Comparison of ENCODE assay signal across 12 cellular contexts in the genomic region with DNA sequence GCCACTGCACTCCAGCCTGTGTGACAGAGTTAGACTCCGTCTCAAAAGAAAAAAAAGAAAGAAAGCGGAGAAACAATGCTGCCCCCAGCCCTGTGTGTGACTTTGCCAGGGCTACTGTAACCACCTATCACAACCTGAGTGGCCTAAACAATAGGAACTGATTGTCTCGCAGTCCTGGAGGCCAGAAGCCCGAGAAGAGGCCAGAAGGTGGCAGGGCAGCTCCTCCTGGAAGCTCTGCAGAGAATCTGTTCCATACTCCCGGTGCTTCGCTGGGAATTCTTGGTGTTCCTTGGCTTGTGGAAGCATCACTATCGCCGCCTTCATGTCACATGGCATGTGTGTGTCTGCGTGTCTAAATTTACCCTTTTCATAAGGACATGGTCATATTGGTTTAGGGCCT. TPM values are rescaled to one million over a fixed set of nuclear protein-coding genes. Genes with fewer than 3 reads are reported as not detected.
DNase-seq lines count a peak whose midpoint lies in the region; ATAC-seq and TF ChIP-seq lines count a peak whose summit lies in the region.
"Had no signal": no experiment of that assay in that cellular context is flagged by ENCODE, and none has a peak within 500 bp of the region (broad histone marks: within the 10 kb centered on the region; RNA-seq: fewer than 3 reads in every experiment).

No MANE protein-coding gene starts in this region.

- H3K4me2 ChIP-seq in DOHH2 (ENCODE audit: low read length) = no peak overlapping the region

- H3K36me3 ChIP-seq in DOHH2 (ENCODE audit: control insufficient read depth, low read length) (no peaks in the 10 kb centered on the region), kidney epithelial cell (ENCODE audit: control insufficient read depth, insufficient read depth, low read length) (no peaks in the 10 kb centered on the region)
- H3K36me3 ChIP-seq: upper lobe of left lung had no signal

- CTCF ChIA-PET in T-cell (lab: Charles Lee) = interaction anchor here in 1 of 2 donors (1.1 kb wide), 1 partner anchor 23 kb away, joined by 7 read pairs; no protein-coding TSS in a partner anchor

- H3K27me3 ChIP-seq in DOHH2 (ENCODE audit: control insufficient read depth, low read length) (peaks cover 2% of the 10 kb centered on the region; the same call in 1 of the 2 replicates), kidney epithelial cell (ENCODE audit: control insufficient read depth, insufficient read depth, low read length) (no peaks in the 10 kb centered on the region)
- H3K27me3 ChIP-seq: upper lobe of left lung had no signal

- H3K4me1 Mint-ChIP-seq in T-cell = peaks cover 20 to 24% (median 22%) of the 10 kb centered on the region in 3 donors

- no peaks in the 10 kb centered on the region for H3K36me3 Mint-ChIP-seq in T-cell

- no peak overlapping the region for H3K4me3 ChIP-seq in DOHH2 (ENCODE audit: low read length)
- no peak overlapping the region for H3K4me3 ChIP-seq in kidney epithelial cell (ENCODE audit: low read depth, low read length)
- H3K4me3 ChIP-seq: upper lobe of left lung had no signal

- ATAC-seq in T-cell (replicated peaks in 1 of 4) (no peak), GM18873 (IDR thresholded peaks at IDR 0.05; ENCODE audit: low FRiP score, unreplicated experiment) (no peak), HG02759 (IDR thresholded peaks at IDR 0.05; ENCODE audit: unreplicated experiment) (no peak)

- H3K27me3 Mint-ChIP-seq in T-cell = peaks cover 0 to 4% of the 10 kb centered on the region in 2 donors

- no peak overlapping the region for H3K27ac ChIP-seq in DOHH2 (ENCODE audit: low read depth, low read length)

- peaks cover 10% of the 10 kb centered on the region for H3K4me1 ChIP-seq in DOHH2 (ENCODE audit: control insufficient read depth, low read length)

- peak overlapping the region; percentile 40 to 68 for H3K27ac Mint-ChIP-seq in T-cell

- H3K9me3 ChIP-seq in DOHH2 (ENCODE audit: control insufficient read depth, insufficient read depth, low read length) = no peaks in the 10 kb centered on the region
- H3K9me3 ChIP-seq: upper lobe of left lung had no signal

- H3K9me3 Mint-ChIP-seq in T-cell = no peaks in the 10 kb centered on the region

- POLR2A ChIA-PET in T-cell (lab: Charles Lee) = interaction anchor here in 1 of 2 donors (0.6 kb wide), 1 partner anchor 61 kb away, joined by 3 read pairs; no protein-coding TSS in a partner anchor

- no peaks in the 10 kb centered on the region for H3K79me2 ChIP-seq in DOHH2 (ENCODE audit: control insufficient read depth, low read length)

- H3K4me3 Mint-ChIP-seq in T-cell = no peak overlapping the region

- TF ChIP-seq CTCF in DOHH2 (IDR thresholded peaks at IDR 0.05; ENCODE audit: low read depth, low read length, poor library complexity, severe bottlenecking) = peak; percentile 23
- peak; percentile 34 for TF ChIP-seq CTCF in kidney epithelial cell (IDR thresholded peaks at IDR 0.05; ENCODE audit: insufficient read depth, low read length, poor library complexity, severe bottlenecking)

- no peaks in the 10 kb centered on the region for H3K9me2 ChIP-seq in DOHH2 (replicated peaks; ENCODE audit: control insufficient read depth, low read length)

- H3F3A ChIP-seq in DOHH2 (ENCODE audit: control insufficient read depth, insufficient read depth) = no peaks in the 10 kb centered on the region

- H4K20me1 ChIP-seq in DOHH2 (ENCODE audit: control insufficient read depth, insufficient read depth, low read depth, low read length) = no peaks in the 10 kb centered on the region

- DNase-seq in AG08395 (ENCODE audit: low spot score) (peak; percentile 40), T-cell (no peak), kidney epithelial cell (ENCODE audit: low read depth) (no peak), cerebellum (ENCODE audit: low spot score) (no peak)
- DNase-seq in stimulated activated CD4-positive, alpha-beta T cell treated with anti-CD3 and anti-CD28 coated beads, Interleukin-4, amount 100 ng/mL, for 24 hours = no peak
- DNase-seq: caudate nucleus; NCI-H1694; stimulated activated CD4-positive, alpha-beta T cell treated with anti-CD3 and anti-CD28 coated beads, Interleukin-12 subunit alpha, Interleukin-12 subunit beta, amount 100 ng/mL, for 4 hours; upper lobe of left lung had no signal

RNA-seq across cellular contexts. Expression of a gene that starts 14.4 kb away (rescaled TPM):
- total RNA-seq in T-cell (under 1 TPM in 3 of 5 donors, not detected in 2; 0.32 to 0.73 (median 0.62) TPM), kidney epithelial cell (10.7 and 12.1 TPM in 2 replicates), cerebellum (0.36 TPM)

RNA-seq across cellular contexts. Expression of a gene that starts 22.4 kb away (rescaled TPM):
- 100 to 1,000 TPM; 105 to 170 (median 128) TPM for total RNA-seq in T-cell
- 89.0 and 97.5 TPM in 2 replicates for total RNA-seq in kidney epithelial cell
- total RNA-seq in cerebellum = 33.8 TPM

RNA-seq across cellular contexts. Expression of a gene that starts 38.6 kb away (rescaled TPM):
- total RNA-seq in T-cell (not detected), kidney epithelial cell (not detected in 2 replicates), cerebellum (not detected)
- total RNA-seq: upper lobe of left lung had no signal
